25 cellular contexts compared by ENCODE assay signal in genomic region chr2:20664071-20664390, GRCh38.
"Had no signal": no experiment of that assay in that cellular context is flagged by ENCODE, and none has a peak within 500 bp of the region (broad histone marks: within the 10 kb centered on the region; RNA-seq: fewer than 3 reads in every experiment).

No MANE protein-coding gene starts in this region.

- ATAC-seq: esophagus mucosa; gastrocnemius medialis; left cardiac atrium; left lung; naive thymus-derived CD4-positive, alpha-beta T cell; right lobe of liver; stimulated activated naive B cell treated with anti-CD40 and anti-IgM and Interleukin-4, amounts not matched to agents 10 μg/mL and 1 μg/mL and 100 μg/mL, for 72 hours; upper lobe of right lung had no signal

- H3K4me2 ChIP-seq: hepatocyte had no signal

- DNase-seq: central memory CD4-positive, alpha-beta T cell; dorsolateral prefrontal cortex; effector CD4-positive, alpha-beta T cell; foreskin fibroblast; gastrocnemius medialis; left cardiac atrium; mesendoderm; midbrain; naive thymus-derived CD4-positive, alpha-beta T cell; nephron progenitor cell; small intestine; stimulated activated CD4-positive, alpha-beta T cell treated with anti-CD3 and anti-CD28 coated beads, Interleukin-2, amount 100 ng/mL, for 24 hours; stimulated activated CD4-positive, alpha-beta T cell treated with anti-CD3 and anti-CD28 coated beads, Interleukin-4, amount 100 ng/mL, for 4 hours; stimulated activated naive B cell treated with anti-CD40 and anti-IgM and Interleukin-4, amounts not matched to agents 10 μg/mL and 1 μg/mL and 100 μg/mL, for 72 hours had no signal

- H3K27ac ChIP-seq: dorsolateral prefrontal cortex, epithelial cell of prostate, gastrocnemius medialis, hepatocyte, left lung, neutrophil, right lobe of liver, tibial nerve, upper lobe of right lung, uterus had no signal

- H3K36me3 ChIP-seq: gastrocnemius medialis, left lung, neutrophil, right lobe of liver, thoracic aorta, tibial nerve, upper lobe of right lung, uterus had no signal

- H3K27ac Mint-ChIP-seq: naive thymus-derived CD4-positive, alpha-beta T cell; nephron progenitor cell; stimulated activated naive B cell treated with anti-CD40 and anti-IgM and Interleukin-4, amounts not matched to agents 10 μg/mL and 1 μg/mL and 100 μg/mL, for 72 hours; stimulated activated naive CD8-positive, alpha-beta T cell treated with anti-CD3 and anti-CD28 coated beads, Interleukin-15, Interleukin-2, amounts not matched to agents 100 ng/mL and 50 ng/mL, for 24 hours had no signal

- H3K4me3 ChIP-seq: dorsolateral prefrontal cortex, gastrocnemius medialis, hepatocyte, left lung, right lobe of liver, tibial nerve, upper lobe of right lung, uterus had no signal

- H3K9me3 ChIP-seq: gastrocnemius medialis, left lung, neutrophil, right lobe of liver, thoracic aorta, tibial nerve, upper lobe of right lung, uterus had no signal

- H2AFZ ChIP-seq: hepatocyte had no signal

- H3K79me2 ChIP-seq: hepatocyte had no signal

- H3K9me3 Mint-ChIP-seq: nephron progenitor cell; stimulated activated naive B cell treated with anti-CD40 and anti-IgM and Interleukin-4, amounts not matched to agents 10 μg/mL and 1 μg/mL and 100 μg/mL, for 72 hours; stimulated activated naive CD8-positive, alpha-beta T cell treated with anti-CD3 and anti-CD28 coated beads, Interleukin-15, Interleukin-2, amounts not matched to agents 100 ng/mL and 50 ng/mL, for 24 hours had no signal

- H3K4me3 Mint-ChIP-seq: nephron progenitor cell; stimulated activated naive B cell treated with anti-CD40 and anti-IgM and Interleukin-4, amounts not matched to agents 10 μg/mL and 1 μg/mL and 100 μg/mL, for 72 hours; stimulated activated naive CD8-positive, alpha-beta T cell treated with anti-CD3 and anti-CD28 coated beads, Interleukin-15, Interleukin-2, amounts not matched to agents 100 ng/mL and 50 ng/mL, for 24 hours had no signal

- H3K36me3 Mint-ChIP-seq: naive thymus-derived CD4-positive, alpha-beta T cell; stimulated activated naive B cell treated with anti-CD40 and anti-IgM and Interleukin-4, amounts not matched to agents 10 μg/mL and 1 μg/mL and 100 μg/mL, for 72 hours had no signal

- H3K27me3 ChIP-seq: right lobe of liver had no signal
